3 cellular contexts compared by ENCODE assay signal in the genomic region with DNA sequence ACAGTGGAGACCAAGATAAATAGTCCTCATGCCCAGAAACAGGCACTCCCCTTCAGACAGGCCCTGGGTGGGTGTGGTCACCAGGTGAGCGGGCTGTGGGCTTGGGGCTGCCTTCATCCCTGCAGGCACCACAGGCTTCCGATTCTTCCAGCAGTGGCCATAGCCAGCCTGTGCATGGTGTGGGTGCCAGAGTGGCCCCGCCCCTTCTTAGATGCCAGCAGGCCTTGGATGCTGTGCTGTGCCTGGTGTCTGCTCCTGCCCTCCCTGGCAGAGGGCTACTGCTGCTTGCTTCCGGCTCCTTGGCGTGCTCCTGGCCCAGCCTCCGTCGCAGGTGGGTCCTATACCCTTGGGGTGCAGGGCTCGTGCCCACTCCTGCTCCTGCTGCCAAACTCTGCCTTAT.
DNase-seq lines count a peak whose midpoint lies in the region; ATAC-seq and TF ChIP-seq lines count a peak whose summit lies in the region.
"Not testable (repeated sequence)": the region's sequence is repeated elsewhere in the genome, so short reads cannot be mapped to it uniquely, and the experiment has no call there.

No MANE protein-coding gene starts in this region.

- TF ChIP-seq CTCF in right lobe of liver (IDR thresholded peaks at IDR 0.05), result not testable (repeated sequence)

- not testable (repeated sequence) for H3K27ac ChIP-seq in right lobe of liver

- no CpG with 5 or more reads among the region's 8 CpGs for WGBS in right lobe of liver (ENCODE audit: insufficient coverage, low coverage, low lambda C conversion rate, missing lambda C conversion rate)

- peak in 1 of 3 donors; percentile 32 for DNase-seq in right lobe of liver
- not testable (repeated sequence) for DNase-seq in sciatic nerve (ENCODE audit: low spot score)

- H3K36me3 Mint-ChIP-seq in dendritic cell treated with granulocyte-macrophage colony-stimulating factor and Interleukin-4, amounts not matched to agents 40 ng/mL and 50 ng/mL, for 4 days (ENCODE audit: low read depth), result not testable (repeated sequence)

- intact Hi-C loops in dendritic cell treated with granulocyte-macrophage colony-stimulating factor and Interleukin-4, amounts not matched to agents 40 ng/mL and 50 ng/mL, for 4 days (cut with micrococcal nuclease); right lobe of liver (cut with DNase I); sciatic nerve (cut with DNase I): not testable (repeated sequence)

- H3K36me3 ChIP-seq in right lobe of liver, result not testable (repeated sequence)

- H3K4me3 ChIP-seq in right lobe of liver, result not testable (repeated sequence)

- peak overlapping the region; percentile 80 for H3K27ac Mint-ChIP-seq in dendritic cell treated with granulocyte-macrophage colony-stimulating factor and Interleukin-4, amounts not matched to agents 40 ng/mL and 50 ng/mL, for 4 days

- H3K27me3 ChIP-seq in right lobe of liver, result not testable (repeated sequence)

- not testable (repeated sequence) for H3K9me3 Mint-ChIP-seq in dendritic cell treated with granulocyte-macrophage colony-stimulating factor and Interleukin-4, amounts not matched to agents 40 ng/mL and 50 ng/mL, for 4 days

- H3K9me3 ChIP-seq in right lobe of liver, result not testable (repeated sequence)

- TF ChIP-seq POLR2A in right lobe of liver (IDR thresholded peaks at IDR 0.05), result not testable (repeated sequence)

- not testable (repeated sequence) for H3K27me3 Mint-ChIP-seq in dendritic cell treated with granulocyte-macrophage colony-stimulating factor and Interleukin-4, amounts not matched to agents 40 ng/mL and 50 ng/mL, for 4 days

- ATAC-seq in right lobe of liver (peak in 3 of 4 donors; percentile 25 to 68 (median 62)), sciatic nerve (peak; percentile 22)

- peaks cover 15% of the 10 kb centered on the region for H3K4me1 Mint-ChIP-seq in dendritic cell treated with granulocyte-macrophage colony-stimulating factor and Interleukin-4, amounts not matched to agents 40 ng/mL and 50 ng/mL, for 4 days (ENCODE audit: low read depth)

- not testable (repeated sequence) for H3K4me3 Mint-ChIP-seq in dendritic cell treated with granulocyte-macrophage colony-stimulating factor and Interleukin-4, amounts not matched to agents 40 ng/mL and 50 ng/mL, for 4 days

- not testable (repeated sequence) for H3K4me1 ChIP-seq in right lobe of liver
